Comparison of ENCODE assay signal across 10 cellular contexts in the genomic region with DNA sequence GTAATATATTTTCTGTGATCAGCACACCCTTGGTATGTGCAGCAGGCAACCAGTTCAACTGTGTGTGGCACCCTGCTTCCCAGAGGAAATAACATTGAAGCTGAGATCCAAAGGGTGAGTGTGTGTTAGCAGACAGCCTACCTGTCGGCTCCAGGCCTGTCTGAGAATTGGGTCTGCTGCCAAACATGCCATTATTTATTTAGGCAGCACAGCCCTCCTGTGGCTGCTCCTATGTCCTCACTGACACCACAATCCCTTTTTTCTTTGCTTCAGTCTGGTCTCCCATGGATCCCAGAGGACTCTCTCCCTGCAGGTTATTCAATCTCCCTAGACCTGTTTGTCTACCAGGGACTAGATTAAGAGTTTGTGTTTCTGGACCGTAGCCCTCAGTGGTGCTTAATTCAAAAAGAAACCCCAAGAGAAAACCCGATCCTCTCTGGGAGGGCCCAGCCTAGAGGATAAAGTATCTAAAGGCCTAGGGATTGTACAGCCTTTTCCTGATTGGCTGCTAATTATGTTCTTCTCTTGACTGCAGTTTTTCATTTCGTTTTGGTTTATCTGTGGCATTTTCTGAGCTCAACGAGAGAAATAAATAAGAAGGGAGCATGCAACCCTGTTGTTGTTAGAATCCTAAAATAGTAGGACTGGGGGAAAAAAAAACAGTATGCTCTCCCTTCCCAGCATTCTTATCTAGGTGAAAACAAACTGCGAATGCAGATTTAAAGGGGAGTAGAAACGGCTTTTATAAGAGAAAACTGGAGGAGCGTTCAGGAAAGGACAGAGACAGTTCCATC. TPM values are rescaled to one million over a fixed set of nuclear protein-coding genes. Genes with fewer than 3 reads are reported as not detected.
DNase-seq lines count a peak whose midpoint lies in the region; ATAC-seq, FAIRE-seq and TF ChIP-seq lines count a peak whose summit lies in the region.
"Had no signal": no experiment of that assay in that cellular context is flagged by ENCODE, and none has a peak within 500 bp of the region (broad histone marks: within the 10 kb centered on the region; RNA-seq: fewer than 3 reads in every experiment).

No MANE protein-coding gene starts in this region.

- H3K9ac ChIP-seq in astrocyte (ENCODE audit: low read length), result peak overlapping the region; percentile 24
- H3K9ac ChIP-seq: BLaER1 had no signal

- H4K20me1 ChIP-seq in astrocyte (ENCODE audit: insufficient read depth, low read length), result no peaks in the 10 kb centered on the region
- H4K20me1 ChIP-seq: BLaER1 had no signal

- ATAC-seq in HG02759 (IDR thresholded peaks at IDR 0.05; ENCODE audit: unreplicated experiment), result no peak
- no peak for ATAC-seq in HG02970 (IDR thresholded peaks at IDR 0.05; ENCODE audit: low FRiP score, unreplicated experiment)
- ATAC-seq in GM18909 (IDR thresholded peaks at IDR 0.05; ENCODE audit: poor library complexity, unreplicated experiment), result no peak
- ATAC-seq in GM21737 (IDR thresholded peaks at IDR 0.05; ENCODE audit: unreplicated experiment), result no peak

- no peak for DNase-seq in AG09309 (ENCODE audit: low read depth)
- DNase-seq in NCI-H1694 treated with DMSO at 0.1 percent for 48 hours (lab: John Stamatoyannopoulos, UW), result peak; percentile 56
- DNase-seq in astrocyte (ENCODE audit: low read depth), result peak; percentile 25
- DNase-seq in kidney glomerular epithelial cell (lab: John Stamatoyannopoulos, UW), result peak; percentile 65

- no peak overlapping the region for H3K4me3 Mint-ChIP-seq in astrocyte (ENCODE audit: unreplicated experiment)

- no peak overlapping the region for H3K27ac Mint-ChIP-seq in astrocyte (ENCODE audit: unreplicated experiment)

- H3K9me3 Mint-ChIP-seq in astrocyte (ENCODE audit: unreplicated experiment), result no peaks in the 10 kb centered on the region

- H3K4me3 ChIP-seq in AG09309 (ENCODE audit: control insufficient read depth, low read depth, low read length) (no peak overlapping the region), astrocyte (ENCODE audit: insufficient read depth, low read depth, low read length) (no peak overlapping the region)
- H3K4me3 ChIP-seq: BLaER1 had no signal

- peak; percentile 20 for TF ChIP-seq CTCF in AG09309 (IDR thresholded peaks at IDR 0.05; ENCODE audit: control insufficient read depth, insufficient read depth, low read depth, low read length, missing control alignments)
- TF ChIP-seq CTCF in astrocyte (IDR thresholded peaks at IDR 0.05; ENCODE audit: insufficient read depth, low read depth, low read length), result no peak

- H3K27me3 ChIP-seq in astrocyte (ENCODE audit: insufficient read depth, low read length), result no peaks in the 10 kb centered on the region
- H3K27me3 ChIP-seq: BLaER1 had no signal

- H3K4me1 ChIP-seq in astrocyte (ENCODE audit: insufficient read depth, low read length), result peaks cover 9% of the 10 kb centered on the region

- peaks cover 2% of the 10 kb centered on the region for H3K36me3 Mint-ChIP-seq in astrocyte (ENCODE audit: low read depth, unreplicated experiment)

- H3K9me3 ChIP-seq in astrocyte (ENCODE audit: insufficient read depth, low read depth, low read length), result no peaks in the 10 kb centered on the region

- peaks cover 3% of the 10 kb centered on the region for H3K4me1 Mint-ChIP-seq in astrocyte (ENCODE audit: low read depth, unreplicated experiment)

- peaks cover 3% of the 10 kb centered on the region for H3K27me3 Mint-ChIP-seq in astrocyte (ENCODE audit: low read depth, unreplicated experiment)

- H3K36me3 ChIP-seq in astrocyte (ENCODE audit: insufficient read depth, low read length), result no peaks in the 10 kb centered on the region
- H3K36me3 ChIP-seq: BLaER1 had no signal

- no peak overlapping the region for H2AFZ ChIP-seq in astrocyte (ENCODE audit: low read depth, low read length)

- peak overlapping the region; percentile 45 for H3K4me2 ChIP-seq in astrocyte (ENCODE audit: low read length)
- H3K4me2 ChIP-seq: BLaER1 had no signal

- H3K27ac ChIP-seq in astrocyte (ENCODE audit: low read depth, low read length), result no peak overlapping the region
- H3K27ac ChIP-seq: BLaER1 had no signal

- H3K79me2 ChIP-seq in astrocyte (ENCODE audit: insufficient read depth, low read length), result no peaks in the 10 kb centered on the region

- FAIRE-seq in astrocyte (lab: Jason Lieb, UNC), result no peak
- FAIRE-seq: endometrium had no signal

RNA-seq across cellular contexts. Expression of a gene that starts 24.1 kb away (rescaled TPM):
- 0.31 and 0.59 TPM in 2 replicates for total RNA-seq in astrocyte

RNA-seq across cellular contexts. Expression of a gene that starts 45.0 kb away (rescaled TPM):
- total RNA-seq in astrocyte, result 41.0 and 43.6 TPM in 2 replicates

RNA-seq across cellular contexts. Expression of a gene that starts 50.3 kb away (rescaled TPM):
- 2.0 and 3.5 TPM in 2 replicates for total RNA-seq in astrocyte
